In the genomic region with DNA sequence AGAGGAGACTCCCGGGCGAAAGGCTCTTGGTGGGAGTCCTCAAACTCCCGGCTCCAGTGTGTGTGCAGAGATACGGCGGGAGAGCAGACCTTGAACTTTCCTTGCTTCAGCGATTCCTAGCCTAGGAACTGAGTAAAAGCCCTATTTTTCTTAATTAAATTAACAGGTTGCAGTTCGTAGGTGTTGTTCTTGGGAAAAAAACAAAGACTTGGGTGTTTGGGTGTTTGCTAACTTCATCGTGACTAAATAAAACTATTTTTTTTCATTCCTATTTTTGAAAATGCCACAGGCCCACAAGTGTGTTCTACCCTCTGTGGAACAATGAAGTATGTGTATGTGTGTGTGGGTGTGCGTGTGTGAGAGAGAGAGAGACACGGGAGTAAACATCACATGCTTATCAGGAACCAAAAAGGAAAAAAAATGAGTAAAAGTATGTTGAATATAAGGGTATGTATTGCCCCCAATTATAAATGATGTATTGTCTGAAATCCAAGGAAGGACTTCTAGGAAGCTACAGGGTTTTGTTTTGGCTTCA, we compare ENCODE assay signal across 8 cellular contexts. TPM values are rescaled to one million over a fixed set of nuclear protein-coding genes. Genes with fewer than 3 reads are reported as not detected.
DNase-seq lines count a peak whose midpoint lies in the region; ATAC-seq, FAIRE-seq and TF ChIP-seq lines count a peak whose summit lies in the region.

No MANE protein-coding gene starts in this region.

- H3K27ac Mint-ChIP-seq in T-cell (peak overlapping the region; percentile 67 to 81), neural crest cell (ENCODE audit: unreplicated experiment) (peak overlapping the region; percentile 5)

- CTCF ChIA-PET in T-cell (lab: Charles Lee), result interaction anchor here (0.6 to 1.4 kb wide), 2 partner anchors 19 to 30 kb away, joined by 3 to 9 read pairs; partner anchors contain the start of gene TWF1 (in 1 of the 2)

- H3K36me3 Mint-ChIP-seq in T-cell (no peaks in the 10 kb centered on the region), neural crest cell (ENCODE audit: low read depth) (no peaks in the 10 kb centered on the region)

- no peak for DNase-seq in GM18507 (ENCODE audit: extremely low spot score, insufficient read length, low read depth)
- no peak for DNase-seq in T-cell
- peak; percentile 40 for DNase-seq in fibroblast of gingiva (ENCODE audit: low read depth)
- no peak for DNase-seq in neural crest cell (ENCODE audit: low read depth, low spot score)
- no peak for DNase-seq in activated CD4-positive, CD25-positive, alpha-beta regulatory T cell treated with anti-CD3 and anti-CD28 coated beads, Interleukin-2, amount 50 U/mL, for 72 hours
- no peak for DNase-seq in D341Med (ENCODE audit: low spot score)

- ATAC-seq in HG03095 (IDR thresholded peaks at IDR 0.05; ENCODE audit: unreplicated experiment) (peak; percentile 21), T-cell (replicated peaks in 1 of 4) (peak in 2 of 4 experiments; percentile 9 to 10)

- POLR2A ChIA-PET in T-cell (lab: Charles Lee), result interaction anchor here (0.6 to 1.6 kb wide), 3 partner anchors 30 to 77 kb away, joined by 3 to 15 read pairs (median 14); partner anchors contain the start of gene TWF1 (in 2 of the 2)

- H3K27me3 Mint-ChIP-seq in T-cell (no peaks in the 10 kb centered on the region), neural crest cell (ENCODE audit: low read depth) (peaks cover 3% of the 10 kb centered on the region)

- peak overlapping the region; percentile 63 to 77 (median 76) for H3K4me3 Mint-ChIP-seq in T-cell
- H3K4me3 Mint-ChIP-seq in neural crest cell, result peak overlapping the region; percentile 84

- H3K4me1 Mint-ChIP-seq in T-cell, result peaks cover 42 to 57% (median 43%) of the 10 kb centered on the region in 3 donors
- H3K4me1 Mint-ChIP-seq in neural crest cell, result peaks cover 16% of the 10 kb centered on the region

- TF ChIP-seq CTCF in 22Rv1 (IDR thresholded peaks at IDR 0.05) (no peak), neural crest cell (conservative IDR thresholded peaks at IDR 0.05) (no peak)

- H3K9me3 Mint-ChIP-seq in T-cell (no peaks in the 10 kb centered on the region), neural crest cell (no peaks in the 10 kb centered on the region)

- FAIRE-seq in GM18507 (lab: Jason Lieb, UNC), result peak; percentile 18

- H3K27ac ChIP-seq in 22Rv1, result peak overlapping the region; percentile 66

RNA-seq across cellular contexts. Expression of gene TMEM117, which starts 0.6 kb away (rescaled TPM):
- total RNA-seq in T-cell (1 to 10 TPM; 3.3 to 4.4 (median 3.9) TPM), neural crest cell (7.3 and 7.6 TPM in 2 replicates)

RNA-seq across cellular contexts. Expression of gene TWF1, which starts 30.4 kb away (rescaled TPM):
- total RNA-seq in T-cell, result 10 to 100 TPM; 23.4 to 53.3 (median 29.4) TPM
- 42.9 and 43.4 TPM in 2 replicates for total RNA-seq in neural crest cell
